20 cellular contexts compared by ENCODE assay signal in the genomic region with DNA sequence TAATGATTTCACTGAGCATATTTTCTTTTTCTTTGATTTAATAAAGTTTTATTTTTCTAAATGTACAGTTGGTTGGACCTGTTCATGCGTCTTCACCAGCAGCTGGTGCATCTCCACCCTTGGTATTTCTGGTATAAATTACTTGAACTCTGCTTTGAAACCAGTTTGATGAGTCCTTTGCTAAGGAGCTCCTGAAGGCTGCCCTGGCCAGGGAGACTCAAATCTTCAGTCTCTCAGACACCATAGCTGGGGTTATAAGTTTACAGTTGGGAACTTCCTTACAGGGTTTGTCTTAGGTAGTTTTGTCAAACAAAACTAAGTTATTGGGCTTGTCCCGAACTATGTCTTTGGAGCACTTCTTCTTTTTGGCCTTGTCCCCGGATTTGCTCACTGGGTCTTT. TPM values are rescaled to one million over a fixed set of nuclear protein-coding genes. Genes with fewer than 3 reads are reported as not detected.
DNase-seq lines count a peak whose midpoint lies in the region; ATAC-seq, FAIRE-seq and TF ChIP-seq lines count a peak whose summit lies in the region.
"Had no signal": no experiment of that assay in that cellular context is flagged by ENCODE, and none has a peak within 500 bp of the region (broad histone marks: within the 10 kb centered on the region; RNA-seq: fewer than 3 reads in every experiment).

No MANE protein-coding gene starts in this region.

- H3K27me3 Mint-ChIP-seq in activated naive CD4-positive, alpha-beta T cell treated with anti-CD3 and anti-CD28 coated beads, Interleukin-2, amount 10 ng/mL, durations not matched to agents 7 days and 5 days = peaks cover 4% of the 10 kb centered on the region
- H3K27me3 Mint-ChIP-seq in activated naive CD4-positive, alpha-beta T cell treated with anti-CD3 and anti-CD28 coated beads for 36 hours (ENCODE audit: low read depth) = no peaks in the 10 kb centered on the region

- no peaks in the 10 kb centered on the region for H3K36me3 Mint-ChIP-seq in activated naive CD4-positive, alpha-beta T cell treated with anti-CD3 and anti-CD28 coated beads, Interleukin-2, amount 10 ng/mL, durations not matched to agents 7 days and 5 days
- H3K36me3 Mint-ChIP-seq in activated naive CD4-positive, alpha-beta T cell treated with anti-CD3 and anti-CD28 coated beads for 36 hours (ENCODE audit: low read depth) = peaks cover 5% of the 10 kb centered on the region

- no peak overlapping the region for H3K9ac ChIP-seq in K562 (ENCODE audit: insufficient read depth in 1 of 2, low read depth in 2 of 2, low read length in 2 of 2)
- H3K9ac ChIP-seq in muscle layer of colon (ENCODE audit: low read length) = no peak overlapping the region

- no peak for ATAC-seq in K562
- ATAC-seq: CD8-positive, alpha-beta T cell had no signal

- no peaks in the 10 kb centered on the region for H3K79me2 ChIP-seq in K562 (ENCODE audit: control insufficient read depth, insufficient read depth, low read length)

- H3K4me3 ChIP-seq in K562 = no peak overlapping the region
- H3K4me3 ChIP-seq in muscle layer of colon (ENCODE audit: low read depth in 1 of 2, low read length in 2 of 2) = no peak overlapping the region
- H3K4me3 ChIP-seq in spleen = no peak overlapping the region

- TF ChIP-seq POLR2A in K562 (conservative IDR thresholded peaks at IDR 0.05) = no peak
- TF ChIP-seq POLR2A in spleen (IDR thresholded peaks at IDR 0.05) = no peak

- in situ Hi-C loops in K562 (cut with MboI) = no loop called here

- H2AFZ ChIP-seq in K562 (ENCODE audit: low read depth, low read length) = peak overlapping the region; percentile 3; the same call in 1 of the 2 replicates

- H3K9me3 Mint-ChIP-seq in activated naive CD4-positive, alpha-beta T cell treated with anti-CD3 and anti-CD28 coated beads, Interleukin-2, amount 10 ng/mL, durations not matched to agents 7 days and 5 days = no peaks in the 10 kb centered on the region
- H3K9me3 Mint-ChIP-seq in activated naive CD4-positive, alpha-beta T cell treated with anti-CD3 and anti-CD28 coated beads for 36 hours = peaks cover 6% of the 10 kb centered on the region

- peak; percentile 3 for DNase-seq in activated naive CD4-positive, alpha-beta T cell treated with anti-CD3 and anti-CD28 coated beads, Interleukin-2, amount 10 ng/mL, durations not matched to agents 7 days and 5 days
- DNase-seq in activated naive CD4-positive, alpha-beta T cell treated with anti-CD3 and anti-CD28 coated beads for 36 hours = no peak
- DNase-seq in K562 (ENCODE audit: extremely low read depth in 1 of 4, low spot score in 3 of 4) (no peak), spleen (peak; percentile 6), HTR-8/SVneo (ENCODE audit: insufficient read length, low spot score) (no peak), dedifferentiated amniotic fluid mesenchymal stem cell (ENCODE audit: extremely low spot score) (no peak), NCI-H1048 (lab: John Stamatoyannopoulos, UW) (no peak)
- DNase-seq: CD8-positive, alpha-beta T cell; COR-L47; DMS153; DMS79 treated with DMSO at 0.1 percent for 48 hours; EL; GOT3; H9 had no signal

- H3K27me3 ChIP-seq in K562 (ENCODE audit: control insufficient read depth in 2 of 2, insufficient read depth in 2 of 2, low read length in 2 of 2) (no peaks in the 10 kb centered on the region), muscle layer of colon (ENCODE audit: control insufficient read depth in 1 of 2, insufficient read depth in 2 of 2, low read length in 2 of 2) (no peaks in the 10 kb centered on the region), spleen (replicated peaks in 1 of 7) (no peaks in the 10 kb centered on the region)

- no peak overlapping the region for H3K27ac Mint-ChIP-seq in activated naive CD4-positive, alpha-beta T cell treated with anti-CD3 and anti-CD28 coated beads, Interleukin-2, amount 10 ng/mL, durations not matched to agents 7 days and 5 days
- H3K27ac Mint-ChIP-seq in activated naive CD4-positive, alpha-beta T cell treated with anti-CD3 and anti-CD28 coated beads for 36 hours = no peak overlapping the region
- H3K27ac Mint-ChIP-seq: CD14-positive monocyte; CD8-positive, alpha-beta T cell; H9 had no signal

- 45% methylated on average over 2 of the region's 3 CpGs for WGBS in K562 (ENCODE audit: insufficient coverage, low coverage, missing lambda C conversion rate)
- 64 to 77% (median 77%) methylated on average over 3 of the region's 3 CpGs for WGBS in spleen, 5 donors

- BruUV-seq in K562 (replicated peaks; lab: Mats Ljungman, UMichigan) = no TSS peak

- no peaks in the 10 kb centered on the region for H3K9me1 ChIP-seq in K562 (ENCODE audit: control insufficient read depth, insufficient read depth, low read length)

- intact Hi-C loops in activated naive CD4-positive, alpha-beta T cell treated with anti-CD3 and anti-CD28 coated beads for 36 hours (cut with micrococcal nuclease) = no loop called here
- intact Hi-C loops in K562 (cut with micrococcal nuclease) (no loop called here), spleen (cut with DNase I; ENCODE audit: low total_unique reads) (no loop called here)

- no peak for TF ChIP-seq EP300 in K562 (IDR thresholded peaks at IDR 0.05; ENCODE audit: low read length)

- H3K9me3 ChIP-seq in K562 (replicated peaks; ENCODE audit: control insufficient read depth, insufficient read depth, low read depth, low read length) (no peaks in the 10 kb centered on the region), muscle layer of colon (ENCODE audit: low read length) (no peaks in the 10 kb centered on the region), spleen (peaks cover 0 to 8% (median 4%) of the 10 kb centered on the region in 8 donors)

- TF ChIP-seq CTCF in K562 (IDR thresholded peaks at IDR 0.05 in 2 of 3, conservative IDR thresholded peaks at IDR 0.05 in 1 of 3; ENCODE audit: insufficient read depth in 2 of 3, low read depth in 1 of 3, low read length in 3 of 3) (no peak), spleen (IDR thresholded peaks at IDR 0.05 in 8 of 11, conservative IDR thresholded peaks at IDR 0.05 in 3 of 11) (no peak)

- TF ChIP-seq RAD21 in K562 (CRISPR knock-in tag; conservative IDR thresholded peaks at IDR 0.05 in 1 of 2, IDR thresholded peaks at IDR 0.05 in 1 of 2) = no peak

- no peak overlapping the region for H3K4me2 ChIP-seq in K562 (ENCODE audit: insufficient read depth, low read length)

- H3K27ac ChIP-seq in K562 (ENCODE audit: extremely low read depth, low read depth, low read length) = no peak overlapping the region
- peak overlapping the region; percentile 82 for H3K27ac ChIP-seq in muscle layer of colon (ENCODE audit: low read depth, low read length)
- H3K27ac ChIP-seq in spleen = no peak overlapping the region
- H3K27ac ChIP-seq: 22Rv1 had no signal

- FAIRE-seq in K562 (lab: Jason Lieb, UNC) (no peak), HTR-8/SVneo (lab: Jason Lieb, UNC) (no peak)
- FAIRE-seq: D721Med, G401.6, GM19239 had no signal

- H3K36me3 ChIP-seq in K562 (ENCODE audit: control insufficient read depth, insufficient read depth, low read length) (no peaks in the 10 kb centered on the region), muscle layer of colon (ENCODE audit: insufficient read depth, low read length) (no peaks in the 10 kb centered on the region), spleen (no peaks in the 10 kb centered on the region)

- peaks cover 4 to 22% of the 10 kb centered on the region in 2 experiments; a peak in 4 of 5 replicates for H3K4me1 ChIP-seq in K562 (replicated peaks in 1 of 2; ENCODE audit: control insufficient read depth in 2 of 2, insufficient read depth in 2 of 2, low read length in 2 of 2)
- peaks cover 50% of the 10 kb centered on the region for H3K4me1 ChIP-seq in muscle layer of colon (ENCODE audit: insufficient read depth, low read length)
- H3K4me1 ChIP-seq in spleen = peaks cover 4 to 28% (median 16%) of the 10 kb centered on the region in 6 donors

- no peak overlapping the region for H3K4me3 Mint-ChIP-seq in activated naive CD4-positive, alpha-beta T cell treated with anti-CD3 and anti-CD28 coated beads, Interleukin-2, amount 10 ng/mL, durations not matched to agents 7 days and 5 days
- no peak overlapping the region for H3K4me3 Mint-ChIP-seq in activated naive CD4-positive, alpha-beta T cell treated with anti-CD3 and anti-CD28 coated beads for 36 hours
- H3K4me3 Mint-ChIP-seq: CD14-positive monocyte; CD8-positive, alpha-beta T cell; H9 had no signal

- H3K4me1 Mint-ChIP-seq in activated naive CD4-positive, alpha-beta T cell treated with anti-CD3 and anti-CD28 coated beads, Interleukin-2, amount 10 ng/mL, durations not matched to agents 7 days and 5 days = no peaks in the 10 kb centered on the region
- H3K4me1 Mint-ChIP-seq in activated naive CD4-positive, alpha-beta T cell treated with anti-CD3 and anti-CD28 coated beads for 36 hours (ENCODE audit: low read depth) = no peaks in the 10 kb centered on the region
- H3K4me1 Mint-ChIP-seq: CD14-positive monocyte had no signal

- CTCF ChIA-PET in activated naive CD4-positive, alpha-beta T cell treated with anti-CD3 and anti-CD28 coated beads, Interleukin-2, amount 10 ng/mL, durations not matched to agents 7 days and 5 days (lab: Charles Lee) = interaction anchor here (0.7 kb wide), 1 partner anchor 16 kb away, joined by 3 read pairs; no protein-coding TSS in a partner anchor
- CTCF ChIA-PET in activated naive CD4-positive, alpha-beta T cell treated with anti-CD3 and anti-CD28 coated beads for 36 hours (lab: Charles Lee) = no interaction called here
- CTCF ChIA-PET in K562 (lab: Yijun Ruan, JAX; ENCODE audit: low intra/inter-chr PET ratio) = no interaction called here

- POLR2A ChIA-PET in K562 (lab: Yijun Ruan, JAX) = interaction anchor here (0.8 to 1.3 kb wide), 2 partner anchors 11 to 15 kb away, joined by 3 to 5 read pairs; no protein-coding TSS in a partner anchor

- no peaks in the 10 kb centered on the region for H4K20me1 ChIP-seq in K562 (replicated peaks; ENCODE audit: control insufficient read depth, insufficient read depth, low read length)

RNA-seq across cellular contexts. Expression of a gene that starts 44.7 kb away (rescaled TPM):
- 1 to 10 TPM; 6.0 to 6.1 TPM for total RNA-seq in activated naive CD4-positive, alpha-beta T cell treated with anti-CD3 and anti-CD28 coated beads for 36 hours
- 4.8 and 13.7 TPM in 2 replicates for total RNA-seq in K562 (2011; cell fraction: chromatin; rRNA removed; ENCODE audit: low replicate concordance)
- total RNA-seq in K562 (2011; cell fraction: nucleolus; rRNA removed) = 6.7 and 9.2 TPM in 2 replicates
- total RNA-seq in K562 (2011; cell fraction: nucleoplasm; rRNA removed) = 8.7 and 9.6 TPM in 2 replicates
- total RNA-seq in K562 (2014; rRNA removed) (6.5 and 6.7 TPM in 2 replicates), K562 (2014; rRNA removed; fragmentation: Illumina TruSeq; extraction: Trizol) (2.0 and 3.5 TPM in 2 replicates), K562 (2015; rRNA removed; fragmentation: Illumina TruSeq; extraction: Trizol) (7.6 and 8.3 TPM in 2 replicates), K562 (2021) (7.4 and 7.5 TPM in 2 replicates), spleen (10 to 100 TPM; 21.1 to 38.0 (median 31.3) TPM)
- polyA plus RNA-seq in K562 (2011; rRNA removed) (3.0 and 6.5 TPM in 2 replicates), K562 (2014; fragmentation: Illumina TruSeq; extraction: Trizol) (5.9 and 6.9 TPM in 2 replicates), K562 (2014; fragmentation: Nextera tagmentation; extraction: Ambion mirVana) (under 1 TPM; 0.41 to 0.63 TPM), K562 (2014; rRNA removed) (5.9 and 6.2 TPM in 2 replicates), spleen (10 to 100 TPM in 2 of 3 donors, 1 to 10 TPM in 1; 8.8 to 23.5 (median 13.8) TPM)
- polyA plus RNA-seq in K562 (2011; cell fraction: cytosol; rRNA removed) = 3.3 and 4.1 TPM in 2 replicates
- polyA plus RNA-seq in K562 (2011; cell fraction: nucleus; rRNA removed) = 8.2 and 10.8 TPM in 2 replicates
- polyA plus RNA-seq in K562 (2012) = 7.9 and 28.0 TPM in 2 replicates
- 2.3 and 5.2 TPM in 2 replicates for polyA minus RNA-seq in K562 (2011; rRNA and poly(A)+ RNA removed)
- 2.2 and 6.9 TPM in 2 replicates for polyA minus RNA-seq in K562 (2011; cell fraction: cytosol; rRNA and poly(A)+ RNA removed)
- polyA minus RNA-seq in K562 (2011; cell fraction: nucleus; rRNA and poly(A)+ RNA removed) = 9.1 and 9.4 TPM in 2 replicates

Comparison
In these comparisons a context has a peak if more than half of its experiments do, and no peak if none do; other contexts are left out.
1. DNase-seq: peak in activated naive CD4-positive, alpha-beta T cell treated with anti-CD3 and anti-CD28 coated beads, Interleukin-2, amount 10 ng/mL, durations not matched to agents 7 days and 5 days (single experiment) and spleen (single experiment); none in activated naive CD4-positive, alpha-beta T cell treated with anti-CD3 and anti-CD28 coated beads for 36 hours (single experiment), K562 (0 of 4), HTR-8/SVneo (single experiment), dedifferentiated amniotic fluid mesenchymal stem cell (single experiment) and NCI-H1048 (single experiment).